Comparison of ENCODE assay signal across 16 cellular contexts in the genomic region with DNA sequence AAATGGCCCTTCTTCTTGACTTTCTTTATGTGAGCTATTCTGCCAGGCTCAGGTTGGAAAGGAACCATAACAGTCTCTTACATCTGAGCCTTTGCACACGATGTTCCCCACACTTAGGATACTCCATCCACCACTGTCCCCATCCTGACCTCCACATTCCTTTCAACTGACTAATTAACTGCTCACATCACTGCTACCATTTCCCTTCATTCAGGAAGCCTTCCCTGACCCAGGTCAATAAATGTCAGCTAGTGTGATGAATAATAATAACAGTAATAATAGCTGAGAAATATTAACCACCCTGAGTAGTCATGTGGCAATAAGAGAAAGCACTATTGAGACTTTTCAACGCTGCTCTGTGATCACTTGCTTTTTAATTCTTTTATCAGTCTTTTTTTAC.
DNase-seq lines count a peak whose midpoint lies in the region; ATAC-seq, FAIRE-seq and TF ChIP-seq lines count a peak whose summit lies in the region.
"Had no signal": no experiment of that assay in that cellular context is flagged by ENCODE, and none has a peak within 500 bp of the region (broad histone marks: within the 10 kb centered on the region; RNA-seq: fewer than 3 reads in every experiment).

No MANE protein-coding gene starts in this region.

- no TSS peak for BruUV-seq in HepG2 (replicated peaks; lab: Mats Ljungman, UMichigan)

- no peak overlapping the region for H2AFZ ChIP-seq in HepG2 (ENCODE audit: low read length)

- FAIRE-seq in HepG2 (lab: Jason Lieb, UNC) = no peak

- CTCF ChIA-PET in HepG2 (lab: Yijun Ruan, JAX; ENCODE audit: low intra/inter-chr PET ratio, low total read pairs) = no interaction called here

- H4K20me1 ChIP-seq in HepG2 (ENCODE audit: insufficient read depth, low read length) = no peaks in the 10 kb centered on the region

- H3K36me3 ChIP-seq in HepG2 (replicated peaks in 1 of 2; ENCODE audit: control insufficient read depth in 1 of 2, insufficient read depth in 2 of 2, low read length in 2 of 2) = no peaks in the 10 kb centered on the region
- H3K36me3 ChIP-seq: esophagus muscularis mucosa, ovary, SJSA1 had no signal

- no peak for ATAC-seq in HepG2
- ATAC-seq in HG03520 (IDR thresholded peaks at IDR 0.05; ENCODE audit: unreplicated experiment) = no peak
- ATAC-seq in HG03565 (IDR thresholded peaks at IDR 0.05; ENCODE audit: unreplicated experiment) = no peak
- ATAC-seq: stimulated activated memory B cell treated with anti-CD40 and anti-IgM and Interleukin-4, amounts not matched to agents 10 μg/mL and 1 μg/mL and 100 μg/mL, for 72 hours had no signal

- in situ Hi-C loops in HepG2 (cut with HindIII; ENCODE audit: extremely low pct_ligation_motif_present, low pct_unique_long_range_greater_than_20kb) = no loop called here

- no peak for TF ChIP-seq CTCF in epithelial cell of proximal tubule (conservative IDR thresholded peaks at IDR 0.05; ENCODE audit: low read depth, low read length)
- no peak for TF ChIP-seq CTCF in HepG2 (CRISPR knock-in tag; IDR thresholded peaks at IDR 0.05)

- no peak for TF ChIP-seq RAD21 in HepG2 (CRISPR knock-in tag; IDR thresholded peaks at IDR 0.05)

- no peaks in the 10 kb centered on the region for H3K27me3 ChIP-seq in HepG2 (ENCODE audit: control insufficient read depth in 1 of 2, insufficient read depth in 2 of 2, low read length in 2 of 2)
- H3K27me3 ChIP-seq: esophagus muscularis mucosa, ovary, SJSA1 had no signal

- no peaks in the 10 kb centered on the region for H3K79me2 ChIP-seq in HepG2 (ENCODE audit: insufficient read depth, low read length)

- POLR2A ChIA-PET in HepG2 (lab: Yijun Ruan, JAX) = no interaction called here

- DNase-seq in GM03348 (ENCODE audit: low spot score) (peak; percentile 15), RKO (ENCODE audit: low spot score) (peak; percentile 30), epithelial cell of proximal tubule (ENCODE audit: low read depth) (peak; percentile 68), HepG2 (ENCODE audit: low spot score) (peak; percentile 2), SIG-M5 (lab: John Stamatoyannopoulos, UW) (no peak)
- DNase-seq in stimulated activated CD4-positive, alpha-beta T cell treated with anti-CD3 and anti-CD28 coated beads, Interleukin-1b, Interleukin-23, amount 100 ng/mL, for 48 hours = no peak
- DNase-seq: activated B cell treated with CpG ODN at 0.5 μM for 24 hours; activated T-cell treated with anti-CD3 and anti-CD28 coated beads, Interleukin-2, amount 50 U/mL, for 24 hours; GOT3; NCI-H2227 treated with DMSO at 0.1 percent for 48 hours; ovary had no signal

- no peak overlapping the region for H3K4me2 ChIP-seq in HepG2 (ENCODE audit: low read depth, low read length)

- H3K27ac ChIP-seq in HepG2 (ENCODE audit: extremely low read length, insufficient read depth, low read length) = no peak overlapping the region
- H3K27ac ChIP-seq: esophagus muscularis mucosa, ovary, SJSA1 had no signal

- TF ChIP-seq POLR2A in HepG2 (IDR thresholded peaks at IDR 0.05; ENCODE audit: insufficient read depth in 1 of 2, low read depth in 2 of 2, low read length in 2 of 2) = no peak

- no peak overlapping the region for H3K9ac ChIP-seq in HepG2 (ENCODE audit: insufficient read depth, low read depth, low read length)

- H3K4me3 ChIP-seq in epithelial cell of proximal tubule (ENCODE audit: low read depth, low read length) (no peak overlapping the region), HepG2 (replicated peaks in 1 of 3; ENCODE audit: insufficient read depth in 1 of 3, low read depth in 2 of 3, low read length in 3 of 3) (no peak overlapping the region)
- H3K4me3 ChIP-seq: esophagus muscularis mucosa, ovary, SJSA1 had no signal

- H3K9me3 ChIP-seq in HepG2 (ENCODE audit: low read length) = no peaks in the 10 kb centered on the region
- H3K9me3 ChIP-seq: esophagus muscularis mucosa, ovary, SJSA1 had no signal

- TF ChIP-seq EP300 in HepG2 (IDR thresholded peaks at IDR 0.05; ENCODE audit: low read depth in 2 of 2, low read length in 2 of 2) (no peak), HepG2 (CRISPR knock-in tag; IDR thresholded peaks at IDR 0.05; ENCODE audit: borderline replicate concordance) (no peak)

- no peaks in the 10 kb centered on the region for H3K4me1 ChIP-seq in HepG2 (ENCODE audit: insufficient read depth, low read length)
- H3K4me1 ChIP-seq: esophagus muscularis mucosa had no signal

- 1% methylated on average over 2 of the region's 2 CpGs for WGBS in HepG2 (ENCODE audit: low lambda C conversion rate)

- intact Hi-C loops in HepG2 (cut with micrococcal nuclease; ENCODE audit: unreplicated experiment) = no loop called here

TF ChIP-seq in HepG2, 621 proteins besides CTCF, POLR2A, EP300 and RAD21 (continues in another document):
- TF ChIP-seq, protein P1, sequence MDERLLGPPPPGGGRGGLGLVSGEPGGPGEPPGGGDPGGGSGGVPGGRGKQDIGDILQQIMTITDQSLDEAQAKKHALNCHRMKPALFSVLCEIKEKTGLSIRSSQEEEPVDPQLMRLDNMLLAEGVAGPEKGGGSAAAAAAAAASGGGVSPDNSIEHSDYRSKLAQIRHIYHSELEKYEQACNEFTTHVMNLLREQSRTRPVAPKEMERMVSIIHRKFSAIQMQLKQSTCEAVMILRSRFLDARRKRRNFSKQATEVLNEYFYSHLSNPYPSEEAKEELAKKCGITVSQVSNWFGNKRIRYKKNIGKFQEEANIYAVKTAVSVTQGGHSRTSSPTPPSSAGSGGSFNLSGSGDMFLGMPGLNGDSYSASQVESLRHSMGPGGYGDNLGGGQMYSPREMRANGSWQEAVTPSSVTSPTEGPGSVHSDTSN (CRISPR knock-in tag; IDR thresholded peaks at IDR 0.05) = no peak
- TF ChIP-seq, protein P2, sequence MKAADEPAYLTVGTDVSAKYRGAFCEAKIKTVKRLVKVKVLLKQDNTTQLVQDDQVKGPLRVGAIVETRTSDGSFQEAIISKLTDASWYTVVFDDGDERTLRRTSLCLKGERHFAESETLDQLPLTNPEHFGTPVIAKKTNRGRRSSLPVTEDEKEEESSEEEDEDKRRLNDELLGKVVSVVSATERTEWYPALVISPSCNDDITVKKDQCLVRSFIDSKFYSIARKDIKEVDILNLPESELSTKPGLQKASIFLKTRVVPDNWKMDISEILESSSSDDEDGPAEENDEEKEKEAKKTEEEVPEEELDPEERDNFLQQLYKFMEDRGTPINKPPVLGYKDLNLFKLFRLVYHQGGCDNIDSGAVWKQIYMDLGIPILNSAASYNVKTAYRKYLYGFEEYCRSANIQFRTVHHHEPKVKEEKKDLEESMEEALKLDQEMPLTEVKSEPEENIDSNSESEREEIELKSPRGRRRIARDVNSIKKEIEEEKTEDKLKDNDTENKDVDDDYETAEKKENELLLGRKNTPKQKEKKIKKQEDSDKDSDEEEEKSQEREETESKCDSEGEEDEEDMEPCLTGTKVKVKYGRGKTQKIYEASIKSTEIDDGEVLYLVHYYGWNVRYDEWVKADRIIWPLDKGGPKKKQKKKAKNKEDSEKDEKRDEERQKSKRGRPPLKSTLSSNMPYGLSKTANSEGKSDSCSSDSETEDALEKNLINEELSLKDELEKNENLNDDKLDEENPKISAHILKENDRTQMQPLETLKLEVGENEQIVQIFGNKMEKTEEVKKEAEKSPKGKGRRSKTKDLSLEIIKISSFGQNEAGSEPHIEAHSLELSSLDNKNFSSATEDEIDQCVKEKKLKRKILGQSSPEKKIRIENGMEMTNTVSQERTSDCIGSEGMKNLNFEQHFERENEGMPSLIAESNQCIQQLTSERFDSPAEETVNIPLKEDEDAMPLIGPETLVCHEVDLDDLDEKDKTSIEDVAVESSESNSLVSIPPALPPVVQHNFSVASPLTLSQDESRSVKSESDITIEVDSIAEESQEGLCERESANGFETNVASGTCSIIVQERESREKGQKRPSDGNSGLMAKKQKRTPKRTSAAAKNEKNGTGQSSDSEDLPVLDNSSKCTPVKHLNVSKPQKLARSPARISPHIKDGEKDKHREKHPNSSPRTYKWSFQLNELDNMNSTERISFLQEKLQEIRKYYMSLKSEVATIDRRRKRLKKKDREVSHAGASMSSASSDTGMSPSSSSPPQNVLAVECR (CRISPR knock-in tag; IDR thresholded peaks at IDR 0.05; ENCODE audit: borderline replicate concordance) = no peak
- TF ChIP-seq NFE2L2 (IDR thresholded peaks at IDR 0.05; ENCODE audit: low read length) (no peak), ZNF484 (CRISPR knock-in tag; IDR thresholded peaks at IDR 0.05; ENCODE audit: borderline replicate concordance, low read depth) (no peak), PTBP1 (IDR thresholded peaks at IDR 0.05; ENCODE audit: low read depth, low read length, poor library complexity, severe bottlenecking) (no peak), HDAC6 (IDR thresholded peaks at IDR 0.05; ENCODE audit: low read depth, low read length) (no peak), ZSCAN9 (CRISPR knock-in tag; IDR thresholded peaks at IDR 0.05; ENCODE audit: borderline replicate concordance) (no peak), ZNF207 (IDR thresholded peaks at IDR 0.05; ENCODE audit: borderline replicate concordance) (no peak)
- TF ChIP-seq, protein P3, sequence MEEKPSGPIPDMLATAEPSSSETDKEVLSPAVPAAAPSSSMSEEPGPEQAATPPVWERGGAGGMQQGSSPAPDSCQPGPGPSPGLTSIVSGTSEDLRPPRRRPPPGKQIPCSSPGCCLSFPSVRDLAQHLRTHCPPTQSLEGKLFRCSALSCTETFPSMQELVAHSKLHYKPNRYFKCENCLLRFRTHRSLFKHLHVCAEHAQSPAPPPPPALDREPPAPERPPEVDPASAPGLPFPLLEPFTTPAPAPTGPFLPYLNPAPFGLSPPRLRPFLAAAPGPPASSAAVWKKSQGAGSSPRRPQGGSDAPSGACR (CRISPR knock-in tag; IDR thresholded peaks at IDR 0.05) = no peak

Comparison
In these comparisons a context has a peak if more than half of its experiments do, and no peak if none do; other contexts are left out.
1. DNase-seq: peak in GM03348 (single experiment), RKO (single experiment), epithelial cell of proximal tubule (single experiment) and HepG2 (single experiment); none in stimulated activated CD4-positive, alpha-beta T cell treated with anti-CD3 and anti-CD28 coated beads, Interleukin-1b, Interleukin-23, amount 100 ng/mL, for 48 hours (single experiment) and SIG-M5 (single experiment).